8 cellular contexts compared by ENCODE assay signal in the genomic region with DNA sequence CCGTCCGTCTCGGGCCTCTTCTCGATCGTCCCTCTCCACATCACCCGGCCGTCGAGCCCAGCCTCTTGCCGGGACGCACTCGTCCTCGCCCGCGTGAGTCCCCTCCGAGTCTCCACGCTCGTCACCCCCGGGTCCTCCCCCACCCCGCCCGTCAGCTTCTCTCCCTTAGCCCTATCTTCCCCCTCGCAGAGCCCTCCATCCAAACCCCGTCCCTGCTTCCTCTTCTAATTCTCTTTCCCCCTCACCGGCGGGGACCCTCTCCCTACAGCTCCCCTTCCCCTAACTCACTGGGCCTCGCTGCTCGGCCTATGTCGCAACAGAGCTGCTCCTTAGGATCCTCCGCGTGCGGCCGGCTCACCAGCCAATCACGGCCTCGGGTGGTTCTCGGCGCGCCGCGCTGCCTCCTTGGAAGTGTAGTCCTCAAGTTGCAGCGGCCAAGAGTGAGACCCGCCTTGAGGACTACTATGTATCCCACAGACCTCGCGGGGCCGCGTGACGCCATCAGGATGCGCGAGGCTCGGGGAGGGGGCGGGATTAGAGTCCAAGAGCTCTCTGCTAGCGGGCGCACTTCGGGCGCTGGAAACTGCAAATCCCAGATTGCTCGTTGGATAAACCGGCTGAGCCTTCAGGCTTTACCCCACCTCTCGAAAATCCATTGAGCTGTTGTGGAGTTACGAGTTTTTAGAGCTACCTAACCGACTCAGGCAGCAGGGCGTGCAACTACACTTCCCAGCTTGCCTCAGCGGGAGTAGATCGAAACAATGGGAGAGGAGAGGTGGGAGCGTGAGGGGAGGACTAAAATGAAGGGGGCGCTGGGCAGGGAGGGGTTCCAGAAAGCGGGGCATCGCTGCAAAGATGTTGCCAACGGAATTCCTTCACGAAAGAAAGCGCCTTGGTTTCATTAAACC. TPM values are rescaled to one million over a fixed set of nuclear protein-coding genes. Genes with fewer than 3 reads are reported as not detected.
DNase-seq lines count a peak whose midpoint lies in the region; ATAC-seq, FAIRE-seq and TF ChIP-seq lines count a peak whose summit lies in the region.

A gene (minus strand): TSS at position 331 of the 908 bp plus-strand sequence. CDS start 747 bp downstream, outside the sequence.

- H3K4me1 Mint-ChIP-seq in activated T-cell treated with anti-CD3 and anti-CD28 coated beads, Interleukin-2, amount 50 U/mL, for 72 hours (ENCODE audit: low read depth), result peaks cover 47% of the 10 kb centered on the region

- ATAC-seq in GM21786 (IDR thresholded peaks at IDR 0.05; ENCODE audit: unreplicated experiment), result peak; percentile 99
- peak; percentile 100 for ATAC-seq in activated T-cell treated with anti-CD3 and anti-CD28 coated beads, Interleukin-2, amount 50 U/mL, for 72 hours (replicated peaks in 1 of 2)

- H3K9me3 ChIP-seq in KOPT-K1 (ENCODE audit: insufficient read depth, low read length, poor library complexity, severe bottlenecking) (no peaks in the 10 kb centered on the region), esophagus muscularis mucosa (no peaks in the 10 kb centered on the region)

- H3K27me3 ChIP-seq in esophagus muscularis mucosa, result no peaks in the 10 kb centered on the region

- H3K36me3 ChIP-seq in KOPT-K1 (ENCODE audit: insufficient read depth, low read length) (peaks cover 39% of the 10 kb centered on the region), esophagus muscularis mucosa (peaks cover 21 to 29% (median 28%) of the 10 kb centered on the region in 4 donors)

- H3K27ac ChIP-seq in KOPT-K1 (ENCODE audit: low read depth, low read length, poor library complexity, severe bottlenecking) (peak within 1 kb of the TSS; percentile 68), esophagus muscularis mucosa (replicated peaks in 1 of 4) (peak within 1 kb of the TSS; percentile 74 to 85 (median 80))

- H3K4me3 Mint-ChIP-seq in activated T-cell treated with anti-CD3 and anti-CD28 coated beads, Interleukin-2, amount 50 U/mL, for 72 hours, result peak within 1 kb of the TSS; percentile 97 to 99

- no peak for TF ChIP-seq POLR2A in esophagus muscularis mucosa (IDR thresholded peaks at IDR 0.05; ENCODE audit: low read depth)

- H3K36me3 Mint-ChIP-seq in activated T-cell treated with anti-CD3 and anti-CD28 coated beads, Interleukin-2, amount 50 U/mL, for 72 hours (ENCODE audit: insufficient read depth in 2 of 2), result peaks cover 10 to 16% of the 10 kb centered on the region in 2 donors

- H3K9me3 Mint-ChIP-seq in activated T-cell treated with anti-CD3 and anti-CD28 coated beads, Interleukin-2, amount 50 U/mL, for 72 hours, result no peaks in the 10 kb centered on the region

- peak within 1 kb of the TSS; percentile 73 to 85 (median 80) for H3K4me3 ChIP-seq in esophagus muscularis mucosa

- peak; percentile 87 for FAIRE-seq in RCC 7860 (lab: Jason Lieb, UNC)

- TF ChIP-seq EP300 in esophagus muscularis mucosa (IDR thresholded peaks at IDR 0.05), result no peak

- DNase-seq in DMS79 (lab: John Stamatoyannopoulos, UW), result peak; percentile 86
- peak; percentile 94 for DNase-seq in RCC 7860 (ENCODE audit: low spot score)
- DNase-seq in activated T-cell treated with anti-CD3 and anti-CD28 coated beads, Interleukin-2, amount 50 U/mL, for 72 hours, result peak; percentile 97 to 98
- DNase-seq in esophagus muscularis mucosa (ENCODE audit: extremely low spot score), result peak; percentile 100
- peak; percentile 100 for DNase-seq in myocyte (ENCODE audit: low read depth)
- peak; percentile 97 to 98 for DNase-seq in stimulated activated CD8-positive, alpha-beta memory T cell treated with anti-CD3 and anti-CD28 coated beads, Interleukin-7, amount 100 ng/mL, for 48 hours (ENCODE audit: extremely low read depth in 1 of 2, low read depth in 1 of 2)

- H3K27me3 Mint-ChIP-seq in activated T-cell treated with anti-CD3 and anti-CD28 coated beads, Interleukin-2, amount 50 U/mL, for 72 hours (ENCODE audit: low read depth), result no peaks in the 10 kb centered on the region

- under 1% methylated on average over 55 of the region's 68 CpGs for WGBS in esophagus muscularis mucosa

- peak within 1 kb of the TSS; percentile 97 for H3K27ac Mint-ChIP-seq in activated T-cell treated with anti-CD3 and anti-CD28 coated beads, Interleukin-2, amount 50 U/mL, for 72 hours

- H3K4me1 ChIP-seq in esophagus muscularis mucosa, result peaks cover 32 to 33% (median 32%) of the 10 kb centered on the region in 4 donors

- intact Hi-C loops in esophagus muscularis mucosa (cut with DNase I), result no loop called here

- TF ChIP-seq CTCF in esophagus muscularis mucosa (IDR thresholded peaks at IDR 0.05), result peak in 1 of 3 experiments; percentile 18

RNA-seq across cellular contexts. Expression of the gene that starts here (rescaled TPM):
- 10 to 100 TPM; 29.7 to 31.9 TPM for total RNA-seq in activated T-cell treated with anti-CD3 and anti-CD28 coated beads, Interleukin-2, amount 50 U/mL, for 72 hours
- total RNA-seq in esophagus muscularis mucosa (10 to 100 TPM; 33.8 to 53.2 (median 39.0) TPM), myocyte (102 and 105 TPM in 2 replicates)
- 56.1 TPM for polyA plus RNA-seq in myocyte (2012)

Comparison
In these comparisons a context has a peak if more than half of its experiments do, and no peak if none do; other contexts are left out.
1. Peak in every context shown above with its lines: DNase-seq, ATAC-seq, H3K4me3 ChIP-seq and H3K27ac ChIP-seq.